In the genomic region with DNA sequence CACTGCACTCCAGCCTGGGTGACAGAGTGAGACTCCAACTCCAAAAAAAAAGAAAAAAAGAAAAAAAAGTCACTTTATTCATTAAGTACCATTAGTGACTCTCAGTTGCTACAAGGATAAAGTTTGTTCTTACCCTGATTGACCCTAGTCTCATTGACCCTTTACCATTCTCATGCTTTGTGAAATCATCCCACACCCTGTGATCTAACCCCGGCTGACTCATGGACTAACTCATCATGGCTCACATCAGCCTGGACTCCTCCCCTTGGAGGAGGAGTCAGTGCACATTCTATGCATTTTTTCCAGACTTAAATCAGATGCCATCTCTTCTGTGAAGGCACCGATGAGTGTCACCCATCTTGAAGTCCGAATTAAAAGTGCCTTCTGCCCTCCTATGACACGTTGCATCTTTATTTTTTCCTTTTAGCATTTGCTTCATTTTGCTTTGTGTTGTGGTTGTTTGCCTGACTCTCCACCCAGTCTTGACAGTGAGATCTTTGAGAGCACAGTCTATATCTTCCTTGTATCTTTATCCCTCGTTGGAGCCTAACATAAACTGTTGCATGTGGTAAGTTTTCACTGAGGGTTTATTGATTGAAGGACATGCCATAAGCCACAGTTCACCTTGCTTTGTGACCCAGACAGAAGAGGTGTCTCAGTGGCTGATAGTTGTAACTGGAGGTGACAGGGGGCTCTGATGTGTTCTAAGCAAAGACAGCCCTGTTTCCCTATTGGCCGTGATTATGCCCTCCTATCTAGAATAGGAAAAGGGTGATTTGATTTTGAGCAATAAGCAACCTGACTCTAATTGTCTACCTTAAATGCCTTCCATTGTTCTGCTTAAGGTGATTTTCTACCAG, we compare ENCODE assay signal across 7 cellular contexts.
DNase-seq lines count a peak whose midpoint lies in the region; ATAC-seq and TF ChIP-seq lines count a peak whose summit lies in the region.

No MANE protein-coding gene starts in this region.

- H3K27ac Mint-ChIP-seq in activated CD4-positive, alpha-beta T cell treated with anti-CD3 and anti-CD28 coated beads, Interleukin-2, amount 10 ng/mL, durations not matched to agents 24 days and 14 days = peak overlapping the region; percentile 94

- intact Hi-C loops in activated CD4-positive, alpha-beta T cell treated with anti-CD3 and anti-CD28 coated beads, Interleukin-2, amount 10 ng/mL, durations not matched to agents 24 days and 14 days (cut with micrococcal nuclease) = loop anchor here (1.0 kb wide), 5 partner anchors 9 to 111 kb away; partner anchors contain the start of gene IL1RAP

- H3K36me3 Mint-ChIP-seq in activated CD4-positive, alpha-beta T cell treated with anti-CD3 and anti-CD28 coated beads, Interleukin-2, amount 10 ng/mL, durations not matched to agents 24 days and 14 days (ENCODE audit: low read depth) = peaks cover 22% of the 10 kb centered on the region

- DNase-seq in HuH-7 (ENCODE audit: low spot score) = peak; percentile 62
- peak; percentile 85 for DNase-seq in activated CD4-positive, alpha-beta T cell treated with anti-CD3 and anti-CD28 coated beads, Interleukin-2, amount 10 ng/mL, durations not matched to agents 24 days and 14 days
- DNase-seq in fibroblast of villous mesenchyme (ENCODE audit: low read depth) = peak; percentile 95
- DNase-seq in stimulated activated CD4-positive, alpha-beta T cell treated with anti-CD3 and anti-CD28 coated beads, Interleukin-12 subunit alpha, Interleukin-12 subunit beta, amount 100 ng/mL, for 4 hours = peak; percentile 38
- DNase-seq in GM19238 (ENCODE audit: insufficient read length, low spot score) = no peak

- peaks cover 4% of the 10 kb centered on the region for H3K9me3 Mint-ChIP-seq in activated CD4-positive, alpha-beta T cell treated with anti-CD3 and anti-CD28 coated beads, Interleukin-2, amount 10 ng/mL, durations not matched to agents 24 days and 14 days

- ATAC-seq in GM19463 (IDR thresholded peaks at IDR 0.05; ENCODE audit: unreplicated experiment) (peak; percentile 49), GM21737 (IDR thresholded peaks at IDR 0.05; ENCODE audit: unreplicated experiment) (no peak)

- no peaks in the 10 kb centered on the region for H3K27me3 Mint-ChIP-seq in activated CD4-positive, alpha-beta T cell treated with anti-CD3 and anti-CD28 coated beads, Interleukin-2, amount 10 ng/mL, durations not matched to agents 24 days and 14 days

- H3K4me3 ChIP-seq in fibroblast of villous mesenchyme (ENCODE audit: low read depth, low read length) = no peak overlapping the region

- no peak for TF ChIP-seq CTCF in fibroblast of villous mesenchyme (IDR thresholded peaks at IDR 0.05; ENCODE audit: insufficient read depth, low read depth, low read length)

- peak overlapping the region; percentile 65 for H3K4me3 Mint-ChIP-seq in activated CD4-positive, alpha-beta T cell treated with anti-CD3 and anti-CD28 coated beads, Interleukin-2, amount 10 ng/mL, durations not matched to agents 24 days and 14 days

- peaks cover 45% of the 10 kb centered on the region for H3K4me1 Mint-ChIP-seq in activated CD4-positive, alpha-beta T cell treated with anti-CD3 and anti-CD28 coated beads, Interleukin-2, amount 10 ng/mL, durations not matched to agents 24 days and 14 days
